In the genomic region with DNA sequence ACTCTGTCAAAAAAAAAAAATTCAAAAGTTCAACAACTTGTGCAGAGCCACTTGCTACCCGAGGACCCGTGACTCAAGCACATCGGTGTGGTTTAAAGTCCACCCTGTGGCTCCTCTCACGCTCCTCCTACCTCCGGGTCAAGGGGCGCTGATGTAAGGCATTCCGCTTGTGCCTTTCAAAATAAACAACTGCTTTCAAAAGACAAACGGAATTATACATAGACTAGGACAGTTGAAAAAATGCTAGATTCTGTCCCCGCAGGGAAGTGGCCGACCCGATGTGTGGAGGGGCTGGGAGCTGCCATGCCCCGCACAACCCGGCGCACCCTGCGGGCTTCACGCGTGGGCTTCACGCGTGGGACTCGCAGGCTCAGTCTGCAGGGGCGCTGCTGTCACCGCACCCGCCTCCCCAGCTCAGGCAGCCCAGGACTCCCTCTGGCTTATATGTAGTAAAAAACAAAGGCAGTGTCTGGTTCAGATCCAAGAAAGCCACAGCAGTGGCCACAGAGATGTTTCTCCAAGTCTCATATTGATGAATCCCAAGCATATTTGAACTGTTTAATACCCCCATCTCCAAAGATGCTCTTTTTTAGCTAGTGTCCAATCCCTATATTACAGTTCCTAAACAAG, we compare ENCODE assay signal across 8 cellular contexts.
DNase-seq lines count a peak whose midpoint lies in the region; ATAC-seq, FAIRE-seq and TF ChIP-seq lines count a peak whose summit lies in the region.

No MANE protein-coding gene starts in this region.

- no peak overlapping the region for H3K27ac Mint-ChIP-seq in stimulated activated naive CD8-positive, alpha-beta T cell treated with anti-CD3 and anti-CD28 coated beads, Interleukin-15, amount 100 ng/mL, for 72 hours
- no peak overlapping the region for H3K27ac Mint-ChIP-seq in CD8-positive, alpha-beta memory T cell

- peaks cover 0 to 26% (median 10%) of the 10 kb centered on the region in 4 donors for H3K4me1 ChIP-seq in tibial artery
- peaks cover 7% of the 10 kb centered on the region for H3K4me1 ChIP-seq in CD8-positive, alpha-beta memory T cell (ENCODE audit: insufficient read depth, low read length)

- H3K4me3 ChIP-seq in tibial artery: peak overlapping the region; percentile 42 to 54
- no peak overlapping the region for H3K4me3 ChIP-seq in CD8-positive, alpha-beta memory T cell (ENCODE audit: low read length)

- peak overlapping the region in 1 of 2 donors; percentile 39 for H3K4me3 Mint-ChIP-seq in stimulated activated naive CD8-positive, alpha-beta T cell treated with anti-CD3 and anti-CD28 coated beads, Interleukin-15, amount 100 ng/mL, for 72 hours
- no peak overlapping the region for H3K4me3 Mint-ChIP-seq in CD8-positive, alpha-beta memory T cell

- H3K27ac ChIP-seq in tibial artery: peak overlapping the region; percentile 54 to 60
- H3K27ac ChIP-seq in CD8-positive, alpha-beta memory T cell (ENCODE audit: low read depth, low read length): no peak overlapping the region

- H3K36me3 ChIP-seq in tibial artery: no peaks in the 10 kb centered on the region
- H3K36me3 ChIP-seq in CD8-positive, alpha-beta memory T cell (ENCODE audit: insufficient read depth, low read length): no peaks in the 10 kb centered on the region

- H3K27me3 Mint-ChIP-seq in stimulated activated naive CD8-positive, alpha-beta T cell treated with anti-CD3 and anti-CD28 coated beads, Interleukin-15, amount 100 ng/mL, for 72 hours: peaks cover 59% of the 10 kb centered on the region
- H3K27me3 Mint-ChIP-seq in CD8-positive, alpha-beta memory T cell: peaks cover 6 to 15% of the 10 kb centered on the region in 2 donors

- POLR2A ChIA-PET in CD8-positive, alpha-beta memory T cell (lab: Charles Lee): no interaction called here

- intact Hi-C loops in tibial artery (cut with DNase I; ENCODE audit: low total_unique reads): loop anchor here (5.0 kb wide), 1 partner anchor 900 kb away; no protein-coding TSS in a partner anchor

- H3K9me3 ChIP-seq in tibial artery: no peaks in the 10 kb centered on the region
- H3K9me3 ChIP-seq in CD8-positive, alpha-beta memory T cell (ENCODE audit: low read length): no peaks in the 10 kb centered on the region

- no peaks in the 10 kb centered on the region for H3K9me3 Mint-ChIP-seq in stimulated activated naive CD8-positive, alpha-beta T cell treated with anti-CD3 and anti-CD28 coated beads, Interleukin-15, amount 100 ng/mL, for 72 hours
- H3K9me3 Mint-ChIP-seq in CD8-positive, alpha-beta memory T cell: no peaks in the 10 kb centered on the region

- no peak for FAIRE-seq in RCC 7860 (lab: Jason Lieb, UNC)

- peaks cover 30% of the 10 kb centered on the region for H3K4me1 Mint-ChIP-seq in stimulated activated naive CD8-positive, alpha-beta T cell treated with anti-CD3 and anti-CD28 coated beads, Interleukin-15, amount 100 ng/mL, for 72 hours
- H3K4me1 Mint-ChIP-seq in CD8-positive, alpha-beta memory T cell: peaks cover 6 to 11% (median 10%) of the 10 kb centered on the region in 3 donors

- peak; percentile 9 for ATAC-seq in stimulated activated naive CD8-positive, alpha-beta T cell treated with anti-CD3 and anti-CD28 coated beads, Interleukin-15, amount 100 ng/mL, for 72 hours
- ATAC-seq in stimulated activated naive CD8-positive, alpha-beta T cell treated with anti-CD3 and anti-CD28 coated beads, Interleukin-15, Interleukin-2, amounts not matched to agents 100 U/mL and 50 U/mL, for 24 hours: no peak

- no peaks in the 10 kb centered on the region for H3K27me3 ChIP-seq in tibial artery
- no peaks in the 10 kb centered on the region for H3K27me3 ChIP-seq in CD8-positive, alpha-beta memory T cell (ENCODE audit: insufficient read depth, low read length, poor library complexity, severe bottlenecking)

- no peak for DNase-seq in stimulated activated naive CD8-positive, alpha-beta T cell treated with anti-CD3 and anti-CD28 coated beads, Interleukin-15, amount 100 ng/mL, for 72 hours
- no peak for DNase-seq in stimulated activated naive CD8-positive, alpha-beta T cell treated with anti-CD3 and anti-CD28 coated beads, Interleukin-15, Interleukin-2, amounts not matched to agents 100 U/mL and 50 U/mL, for 24 hours
- DNase-seq in RCC 7860 (ENCODE audit: low spot score) (peak; percentile 18), iris pigment epithelial cell (ENCODE audit: low read depth) (peak; percentile 83), tibial artery (no peak), activated gamma-delta T cell treated with Interleukin-2 at 50 U/mL for 16 hours (no peak), NCI-H510A treated with DMSO at 0.1 percent for 48 hours (lab: John Stamatoyannopoulos, UW) (no peak)
- DNase-seq in CD8-positive, alpha-beta memory T cell: no peak

- no peaks in the 10 kb centered on the region for H3K36me3 Mint-ChIP-seq in CD8-positive, alpha-beta memory T cell

- no peak for TF ChIP-seq CTCF in tibial artery (IDR thresholded peaks at IDR 0.05)

- CTCF ChIA-PET in CD8-positive, alpha-beta memory T cell (lab: Charles Lee): interaction anchor here (0.9 to 1.8 kb wide), 8 partner anchors 8 to 999 kb away, joined by 3 to 9 read pairs (median 4); no protein-coding TSS in a partner anchor

Comparison
In these comparisons a context has a peak if more than half of its experiments do, and no peak if none do; other contexts are left out.
1. DNase-seq: peak in RCC 7860 (single experiment) and iris pigment epithelial cell (single experiment); none in stimulated activated naive CD8-positive, alpha-beta T cell treated with anti-CD3 and anti-CD28 coated beads, Interleukin-15, amount 100 ng/mL, for 72 hours (0 of 2), stimulated activated naive CD8-positive, alpha-beta T cell treated with anti-CD3 and anti-CD28 coated beads, Interleukin-15, Interleukin-2, amounts not matched to agents 100 U/mL and 50 U/mL, for 24 hours (single experiment), tibial artery (0 of 2), activated gamma-delta T cell treated with Interleukin-2 at 50 U/mL for 16 hours (single experiment), NCI-H510A treated with DMSO at 0.1 percent for 48 hours (single experiment) and CD8-positive, alpha-beta memory T cell (0 of 5).